26 cellular contexts compared by ENCODE assay signal in genomic region chr13:47545206-47545605, GRCh38.
"Had no signal": no experiment of that assay in that cellular context is flagged by ENCODE, and none has a peak within 500 bp of the region (broad histone marks: within the 10 kb centered on the region; RNA-seq: fewer than 3 reads in every experiment).

No MANE protein-coding gene starts in this region.

- H3K4me1 ChIP-seq: body of pancreas, colonic mucosa, foreskin keratinocyte, lower lobe of right lung, uterus had no signal

- H3K27ac ChIP-seq: body of pancreas, cardiac muscle cell, colonic mucosa, foreskin keratinocyte, lower lobe of right lung, skin epidermis, uterus had no signal

- H3K36me3 ChIP-seq: cardiac muscle cell, colonic mucosa, lower lobe of right lung, uterus had no signal

- H3K27ac Mint-ChIP-seq: activated B cell treated with CpG ODN at 0.5 μM for 24 hours; activated CD8-positive, alpha-beta memory T cell treated with anti-CD3 and anti-CD28 coated beads, Interleukin-2, amount 10 ng/mL, durations not matched to agents 7 days and 5 days; activated CD8-positive, alpha-beta T cell treated with anti-CD3 and anti-CD28 coated beads, Interleukin-2, amount 10 ng/mL, durations not matched to agents 7 days and 5 days; activated naive CD4-positive, alpha-beta T cell treated with anti-CD3 and anti-CD28 coated beads, Interleukin-2, amount 50 U/mL, for 72 hours; activated T-cell treated with anti-CD3 and anti-CD28 coated beads, Interleukin-2, amount 50 U/mL, for 72 hours; stimulated activated naive CD8-positive, alpha-beta T cell treated with anti-CD3 and anti-CD28 coated beads, Interleukin-15, Interleukin-2, amounts not matched to agents 100 ng/mL and 50 ng/mL, for 24 hours; T-helper 2 cell treated with Interferon-gamma antibody and Interleukin-4, amounts not matched to agents 5 μg/mL and 100 μg/mL, for 36 hours; type B pancreatic cell had no signal

- H3K4me1 Mint-ChIP-seq: activated B cell treated with CpG ODN at 0.5 μM for 24 hours; activated CD8-positive, alpha-beta memory T cell treated with anti-CD3 and anti-CD28 coated beads, Interleukin-2, amount 10 ng/mL, durations not matched to agents 7 days and 5 days had no signal

- H3K4me3 Mint-ChIP-seq: activated B cell treated with CpG ODN at 0.5 μM for 24 hours; activated CD8-positive, alpha-beta memory T cell treated with anti-CD3 and anti-CD28 coated beads, Interleukin-2, amount 10 ng/mL, durations not matched to agents 7 days and 5 days; activated CD8-positive, alpha-beta T cell treated with anti-CD3 and anti-CD28 coated beads, Interleukin-2, amount 10 ng/mL, durations not matched to agents 7 days and 5 days; activated T-cell treated with anti-CD3 and anti-CD28 coated beads, Interleukin-2, amount 50 U/mL, for 72 hours; nephron; stimulated activated naive CD8-positive, alpha-beta T cell treated with anti-CD3 and anti-CD28 coated beads, Interleukin-15, Interleukin-2, amounts not matched to agents 100 ng/mL and 50 ng/mL, for 24 hours; T-helper 2 cell treated with Interferon-gamma antibody and Interleukin-4, amounts not matched to agents 5 μg/mL and 100 μg/mL, for 36 hours; type B pancreatic cell had no signal

- H3K9me3 Mint-ChIP-seq: activated B cell treated with CpG ODN at 0.5 μM for 24 hours; activated naive CD4-positive, alpha-beta T cell treated with anti-CD3 and anti-CD28 coated beads, Interleukin-2, amount 50 U/mL, for 72 hours; activated T-cell treated with anti-CD3 and anti-CD28 coated beads, Interleukin-2, amount 50 U/mL, for 72 hours; nephron; stimulated activated naive CD8-positive, alpha-beta T cell treated with anti-CD3 and anti-CD28 coated beads, Interleukin-15, Interleukin-2, amounts not matched to agents 100 ng/mL and 50 ng/mL, for 24 hours; T-helper 2 cell treated with Interferon-gamma antibody and Interleukin-4, amounts not matched to agents 5 μg/mL and 100 μg/mL, for 36 hours had no signal

- H3K4me3 ChIP-seq: body of pancreas, cardiac muscle cell, colonic mucosa, dorsolateral prefrontal cortex, lower lobe of right lung, skin epidermis, uterus had no signal

- DNase-seq: activated B cell treated with CpG ODN at 0.5 μM for 24 hours; activated CD4-positive, alpha-beta T cell treated with anti-CD3 and anti-CD28 coated beads, Interleukin-2, amount 50 U/mL, for 1 hour; activated CD8-positive, alpha-beta memory T cell treated with anti-CD3 and anti-CD28 coated beads, Interleukin-2, amount 10 ng/mL, durations not matched to agents 7 days and 5 days; activated CD8-positive, alpha-beta T cell treated with anti-CD3 and anti-CD28 coated beads, Interleukin-2, amount 10 ng/mL, durations not matched to agents 7 days and 5 days; activated naive CD4-positive, alpha-beta T cell; activated T-cell treated with anti-CD3 and anti-CD28 coated beads, Interleukin-2, amount 50 U/mL, for 72 hours; body of pancreas; cerebellar nuclear complex; colonic mucosa; dorsolateral prefrontal cortex; effector memory CD4-positive, alpha-beta T cell; foreskin keratinocyte; kidney glomerular epithelial cell; lower lobe of right lung; stimulated activated CD4-positive, alpha-beta T cell treated with anti-CD3 and anti-CD28 coated beads, Interleukin-12 subunit alpha, Interleukin-12 subunit beta, amount 100 ng/mL, for 4 hours; stimulated activated CD4-positive, alpha-beta T cell treated with anti-CD3 and anti-CD28 coated beads, Interleukin-4, amount 100 ng/mL, for 1 hour; substantia nigra; T-helper 1 cell; uterus had no signal

- H3K27me3 ChIP-seq: body of pancreas, cardiac muscle cell, colonic mucosa, uterus had no signal

- H3K9me3 ChIP-seq: body of pancreas, colonic mucosa, lower lobe of right lung, uterus had no signal

- H3K36me3 Mint-ChIP-seq: activated CD8-positive, alpha-beta memory T cell treated with anti-CD3 and anti-CD28 coated beads, Interleukin-2, amount 10 ng/mL, durations not matched to agents 7 days and 5 days; activated naive CD4-positive, alpha-beta T cell treated with anti-CD3 and anti-CD28 coated beads, Interleukin-2, amount 50 U/mL, for 72 hours; type B pancreatic cell had no signal

- H3K27me3 Mint-ChIP-seq: activated B cell treated with CpG ODN at 0.5 μM for 24 hours; activated CD8-positive, alpha-beta memory T cell treated with anti-CD3 and anti-CD28 coated beads, Interleukin-2, amount 10 ng/mL, durations not matched to agents 7 days and 5 days; stimulated activated naive CD8-positive, alpha-beta T cell treated with anti-CD3 and anti-CD28 coated beads, Interleukin-15, Interleukin-2, amounts not matched to agents 100 ng/mL and 50 ng/mL, for 24 hours had no signal
